8 cellular contexts compared by ENCODE assay signal in genomic region chr19:51593138-51593890, GRCh38. TPM values are rescaled to one million over a fixed set of nuclear protein-coding genes. Genes with fewer than 3 reads are reported as not detected.
DNase-seq lines count a peak whose midpoint lies in the region; ATAC-seq and TF ChIP-seq lines count a peak whose summit lies in the region.

No MANE protein-coding gene starts in this region.

- DNase-seq in GM23248 (peak; percentile 5), SK-N-MC (ENCODE audit: low read depth, low spot score) (no peak), fibroblast of pulmonary artery (ENCODE audit: low read depth) (no peak), skeletal muscle cell (ENCODE audit: low read depth) (no peak), NCI-H2227 (lab: John Stamatoyannopoulos, UW; ENCODE audit: unreplicated experiment) (no peak), activated gamma-delta T cell (lab: John Stamatoyannopoulos, UW) (no peak), SW480 (ENCODE audit: low spot score) (no peak)

- H2AFZ ChIP-seq in GM23248: peak overlapping the region; percentile 97

- H3K27ac ChIP-seq in GM23248: no peak overlapping the region
- H3K27ac ChIP-seq in SK-N-MC: no peak overlapping the region

- H3K36me3 ChIP-seq in GM23248 (ENCODE audit: low read depth) (no peaks in the 10 kb centered on the region), SK-N-MC (ENCODE audit: insufficient read depth, low read length) (no peaks in the 10 kb centered on the region; the same call in 1 of the 2 replicates)

- 18 to 24% methylated on average over 10 of the region's 10 CpGs for WGBS in GM23248 (ENCODE audit: low coverage in 1 of 2, low lambda C conversion rate in 2 of 2, missing lambda C conversion rate in 2 of 2), 2 experiments

- H3K79me2 ChIP-seq in GM23248 (ENCODE audit: insufficient read depth): no peaks in the 10 kb centered on the region

- no peaks in the 10 kb centered on the region for H4K20me1 ChIP-seq in GM23248 (ENCODE audit: insufficient read depth)

- no peak for ATAC-seq in GM21619 (IDR thresholded peaks at IDR 0.05; ENCODE audit: unreplicated experiment)

- peak overlapping the region; percentile 76 for H3K4me3 ChIP-seq in GM23248
- peak overlapping the region; percentile 92 for H3K4me3 ChIP-seq in SK-N-MC
- peak overlapping the region; percentile 75 for H3K4me3 ChIP-seq in fibroblast of pulmonary artery (replicated peaks; ENCODE audit: low read depth, low read length)
- peak overlapping the region; percentile 86 for H3K4me3 ChIP-seq in skeletal muscle cell (ENCODE audit: low read depth, low read length)

- no peaks in the 10 kb centered on the region for H3K9me3 ChIP-seq in GM23248 (ENCODE audit: low read depth)
- peaks cover 2% of the 10 kb centered on the region; the same call in 1 of the 2 replicates for H3K9me3 ChIP-seq in SK-N-MC (ENCODE audit: low read depth, low read length)

- H3K27me3 ChIP-seq in GM23248 (replicated peaks; ENCODE audit: insufficient read depth): no peaks in the 10 kb centered on the region

- no peak for TF ChIP-seq CTCF in fibroblast of pulmonary artery (IDR thresholded peaks at IDR 0.05; ENCODE audit: low read length, missing control alignments)

- H3K4me2 ChIP-seq in GM23248 (ENCODE audit: unreplicated experiment): peak overlapping the region; percentile 95

- no peaks in the 10 kb centered on the region for H3K9me2 ChIP-seq in GM23248 (ENCODE audit: insufficient read depth)

- in situ Hi-C loops in GM23248 (cut with MboI): no loop called here

- H3F3A ChIP-seq in GM23248 (ENCODE audit: insufficient read depth): peaks cover 2% of the 10 kb centered on the region; the same call in 1 of the 2 replicates

- H3K9ac ChIP-seq in GM23248: peak overlapping the region; percentile 57
- peak overlapping the region; percentile 47 for H3K9ac ChIP-seq in SK-N-MC (ENCODE audit: insufficient read length)

- H3K4me1 ChIP-seq in GM23248 (ENCODE audit: insufficient read depth): no peaks in the 10 kb centered on the region

RNA-seq across cellular contexts. Expression of gene ZNF175, which starts 22.2 kb away (rescaled TPM):
- 2.4 and 2.9 TPM in 2 replicates for total RNA-seq in GM23248 (2014; rRNA removed; shearing (Covaris generic))
- polyA plus RNA-seq in GM23248 (2016; fragmentation: Nextera tagmentation; extraction: Ambion mirVana): 2.6 and 2.9 TPM in 2 replicates

RNA-seq across cellular contexts. Expression of gene SIGLEC5, which starts 36.9 kb away (rescaled TPM):
- total RNA-seq in GM23248 (2014; rRNA removed; shearing (Covaris generic)): not detected in 2 replicates
- polyA plus RNA-seq in GM23248 (2016; fragmentation: Nextera tagmentation; extraction: Ambion mirVana): not detected in 2 replicates

RNA-seq across cellular contexts. Expression of gene SIGLEC14, which starts 53.3 kb away (rescaled TPM):
- not detected in 2 replicates for total RNA-seq in GM23248 (2014; rRNA removed; shearing (Covaris generic))
- not detected in 2 replicates for polyA plus RNA-seq in GM23248 (2016; fragmentation: Nextera tagmentation; extraction: Ambion mirVana)
